In genomic region chr10:93859049-93859655, GRCh38 we compare ENCODE assay signal across 9 cellular contexts. TPM values are rescaled to one million over a fixed set of nuclear protein-coding genes. Genes with fewer than 3 reads are reported as not detected.
DNase-seq lines count a peak whose midpoint lies in the region; ATAC-seq and TF ChIP-seq lines count a peak whose summit lies in the region.
"Had no signal": no experiment of that assay in that cellular context is flagged by ENCODE, and none has a peak within 500 bp of the region (broad histone marks: within the 10 kb centered on the region; RNA-seq: fewer than 3 reads in every experiment).

No MANE protein-coding gene starts in this region.

- no peak for ATAC-seq in lower lobe of right lung
- ATAC-seq in GM18867 (IDR thresholded peaks at IDR 0.05; ENCODE audit: unreplicated experiment) = no peak
- no peak for ATAC-seq in HG03108 (IDR thresholded peaks at IDR 0.05; ENCODE audit: unreplicated experiment)

- H3K27me3 ChIP-seq in lower lobe of right lung (ENCODE audit: low read depth) (no peaks in the 10 kb centered on the region), spleen (replicated peaks in 1 of 7) (peaks cover 0 to 9% (median 0%) of the 10 kb centered on the region in 7 donors)

- WGBS in spleen, 5 donors = 27 to 35% (median 31%) methylated on average over 3 of the region's 3 CpGs

- no peaks in the 10 kb centered on the region for H3K36me3 ChIP-seq in lower lobe of right lung
- H3K36me3 ChIP-seq in spleen = no peaks in the 10 kb centered on the region

- no peak for TF ChIP-seq POLR2A in spleen (IDR thresholded peaks at IDR 0.05)

- no peak overlapping the region for H3K27ac ChIP-seq in lower lobe of right lung
- H3K27ac ChIP-seq in spleen = no peak overlapping the region

- H3K4me3 ChIP-seq in Jurkat, Clone E6-1 (ENCODE audit: low read length) = no peak overlapping the region
- H3K4me3 ChIP-seq in lower lobe of right lung = no peak overlapping the region
- no peak overlapping the region for H3K4me3 ChIP-seq in spleen

- H3K9me3 ChIP-seq in lower lobe of right lung (no peaks in the 10 kb centered on the region), spleen (no peaks in the 10 kb centered on the region)

- intact Hi-C loops in lower lobe of right lung (cut with DNase I) = no loop called here
- intact Hi-C loops in spleen (cut with DNase I; ENCODE audit: low total_unique reads) = no loop called here

- DNase-seq in DMS53 treated with DMSO at 0.1 percent for 48 hours (lab: John Stamatoyannopoulos, UW; ENCODE audit: unreplicated experiment) = peak; percentile 10
- DNase-seq in Jurkat, Clone E6-1 (ENCODE audit: low read depth, low spot score) = peak; percentile 16
- peak; percentile 18 for DNase-seq in astrocyte of the hippocampus (ENCODE audit: low read depth, low spot score)
- no peak for DNase-seq in lower lobe of right lung
- DNase-seq in activated CD8-positive, alpha-beta memory T cell treated with anti-CD3 and anti-CD28 coated beads, Interleukin-2, amount 50 U/mL, for 4 hours = no peak
- DNase-seq in spleen = no peak
- DNase-seq: NCI-H187 had no signal

- TF ChIP-seq CTCF in lower lobe of right lung (IDR thresholded peaks at IDR 0.05) = peak; percentile 51
- peak in 5 of 11 experiments; percentile 23 to 29 (median 29) for TF ChIP-seq CTCF in spleen (IDR thresholded peaks at IDR 0.05 in 8 of 11, conservative IDR thresholded peaks at IDR 0.05 in 3 of 11)

- no peaks in the 10 kb centered on the region for H3K4me1 ChIP-seq in lower lobe of right lung
- no peaks in the 10 kb centered on the region for H3K4me1 ChIP-seq in spleen

RNA-seq across cellular contexts. Expression of gene SLC35G1, which starts 34.6 kb away (rescaled TPM):
- polyA plus RNA-seq in Jurkat, Clone E6-1 (2012; ENCODE audit: insufficient read depth, insufficient read length) = 5.9 TPM
- total RNA-seq in lower lobe of right lung = 3.6 TPM
- 1 to 10 TPM; 2.9 to 7.9 (median 5.2) TPM for total RNA-seq in spleen
- 1 to 10 TPM; 1.2 to 2.3 (median 1.8) TPM for polyA plus RNA-seq in spleen

Comparison
In these comparisons a context has a peak if more than half of its experiments do, and no peak if none do; other contexts are left out.
1. DNase-seq: peak in DMS53 treated with DMSO at 0.1 percent for 48 hours (single experiment), Jurkat, Clone E6-1 (single experiment) and astrocyte of the hippocampus (single experiment); none in lower lobe of right lung (single experiment), activated CD8-positive, alpha-beta memory T cell treated with anti-CD3 and anti-CD28 coated beads, Interleukin-2, amount 50 U/mL, for 4 hours (single experiment) and spleen (single experiment).